Comparison of ENCODE assay signal across 1 cellular context in genomic region chr15:59259137-59259943, GRCh38.
TF ChIP-seq lines count a peak whose summit lies in the region.

No MANE protein-coding gene starts in this region.

TF ChIP-seq in K562, 482 proteins besides CTCF, POLR2A, EP300 and RAD21:
- TF ChIP-seq PRDM10 (IDR thresholded peaks at IDR 0.05; ENCODE audit: partially characterized antibody) (no peak), RBM25 (IDR thresholded peaks at IDR 0.05; ENCODE audit: low read depth, low read length, severe bottlenecking) (peak; percentile 25)
